In the genomic region with DNA sequence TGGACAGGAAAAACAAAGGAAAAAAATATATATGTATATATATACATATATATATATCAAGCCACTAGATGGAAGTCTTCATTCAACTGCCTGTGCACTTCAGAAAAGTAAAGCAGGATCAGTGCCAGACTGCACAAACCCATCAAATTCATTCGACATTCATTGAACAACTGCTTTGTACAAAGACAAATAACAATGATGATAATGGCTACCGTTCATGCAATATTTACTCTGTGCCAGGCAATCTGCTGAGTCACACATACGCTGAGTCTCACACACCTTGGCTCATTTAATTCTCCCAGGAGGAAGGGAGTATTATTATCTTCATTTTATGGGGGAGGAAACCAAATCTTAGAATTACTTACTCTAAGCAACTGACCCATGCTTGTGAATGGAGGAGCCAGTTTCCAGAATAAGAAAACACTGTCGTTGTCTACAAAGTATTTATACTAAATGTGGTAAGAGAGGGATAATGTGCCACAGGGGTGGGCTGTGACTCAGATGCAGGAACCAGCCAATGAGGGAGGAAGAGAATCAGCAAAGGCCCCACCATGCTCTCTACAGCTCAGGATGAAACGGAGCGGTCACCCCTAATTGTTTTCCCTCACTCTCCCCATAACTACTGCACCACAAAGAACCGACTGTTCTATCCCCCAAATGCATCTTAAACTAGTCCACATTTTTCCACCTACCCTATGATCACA, we compare ENCODE assay signal across 11 cellular contexts. TPM values are rescaled to one million over a fixed set of nuclear protein-coding genes. Genes with fewer than 3 reads are reported as not detected.
DNase-seq lines count a peak whose midpoint lies in the region; ATAC-seq and TF ChIP-seq lines count a peak whose summit lies in the region.
"Had no signal": no experiment of that assay in that cellular context is flagged by ENCODE, and none has a peak within 500 bp of the region (broad histone marks: within the 10 kb centered on the region; RNA-seq: fewer than 3 reads in every experiment).

No MANE protein-coding gene starts in this region.

- peaks cover 19 to 40% of the 10 kb centered on the region in 2 donors for H3K4me1 Mint-ChIP-seq in natural killer cell treated with Interleukin-12 subunit alpha and Interleukin-12 subunit beta and Interleukin-15 and Interleukin-18, amount 100 ng/mL, for 72 hours (ENCODE audit: low read depth in 2 of 2)
- peaks cover 14 to 16% of the 10 kb centered on the region in 2 donors for H3K4me1 Mint-ChIP-seq in natural killer cell
- H3K4me1 Mint-ChIP-seq: endodermal cell had no signal

- ATAC-seq in natural killer cell treated with Interleukin-12 subunit alpha and Interleukin-12 subunit beta and Interleukin-15 and Interleukin-18, amount 100 ng/mL, for 72 hours, result no peak
- ATAC-seq in natural killer cell (no peak), GM21737 (IDR thresholded peaks at IDR 0.05; ENCODE audit: unreplicated experiment) (no peak)

- H3K27me3 Mint-ChIP-seq in natural killer cell treated with Interleukin-12 subunit alpha and Interleukin-12 subunit beta and Interleukin-15 and Interleukin-18, amount 100 ng/mL, for 72 hours, result peaks cover 0 to 3% of the 10 kb centered on the region in 2 donors
- no peaks in the 10 kb centered on the region for H3K27me3 Mint-ChIP-seq in natural killer cell (ENCODE audit: low read depth in 2 of 2)

- peak overlapping the region; percentile 25 for H3K4me3 Mint-ChIP-seq in natural killer cell treated with Interleukin-12 subunit alpha and Interleukin-12 subunit beta and Interleukin-15 and Interleukin-18, amount 100 ng/mL, for 72 hours
- no peak overlapping the region for H3K4me3 Mint-ChIP-seq in natural killer cell
- H3K4me3 Mint-ChIP-seq: endodermal cell had no signal

- TF ChIP-seq CTCF in natural killer cell (IDR thresholded peaks at IDR 0.05), result no peak
- peak; percentile 18 for TF ChIP-seq CTCF in epithelial cell of esophagus (IDR thresholded peaks at IDR 0.05; ENCODE audit: insufficient read depth, low read depth, low read length, missing control alignments)

- peaks cover 7% of the 10 kb centered on the region for H3K36me3 Mint-ChIP-seq in natural killer cell treated with Interleukin-12 subunit alpha and Interleukin-12 subunit beta and Interleukin-15 and Interleukin-18, amount 100 ng/mL, for 72 hours
- no peaks in the 10 kb centered on the region for H3K36me3 Mint-ChIP-seq in natural killer cell

- no peak overlapping the region for H3K4me3 ChIP-seq in epithelial cell of esophagus (ENCODE audit: low read length)

- H3K9me3 Mint-ChIP-seq in natural killer cell treated with Interleukin-12 subunit alpha and Interleukin-12 subunit beta and Interleukin-15 and Interleukin-18, amount 100 ng/mL, for 72 hours, result peaks cover 7% of the 10 kb centered on the region
- H3K9me3 Mint-ChIP-seq in natural killer cell, result no peaks in the 10 kb centered on the region
- H3K9me3 Mint-ChIP-seq: endodermal cell had no signal

- peak overlapping the region in 1 of 2 donors; percentile 79 for H3K27ac Mint-ChIP-seq in natural killer cell treated with Interleukin-12 subunit alpha and Interleukin-12 subunit beta and Interleukin-15 and Interleukin-18, amount 100 ng/mL, for 72 hours
- no peak overlapping the region for H3K27ac Mint-ChIP-seq in natural killer cell
- H3K27ac Mint-ChIP-seq: endodermal cell had no signal

- DNase-seq in natural killer cell treated with Interleukin-12 subunit alpha and Interleukin-12 subunit beta and Interleukin-15 and Interleukin-18, amount 100 ng/mL, for 72 hours (ENCODE audit: low spot score), result no peak
- DNase-seq in natural killer cell (no peak), NCI-H69 (lab: John Stamatoyannopoulos, UW) (peak; percentile 86), epithelial cell of esophagus (ENCODE audit: low read depth) (peak; percentile 86), SW 1271 (lab: John Stamatoyannopoulos, UW) (no peak), iPS-NIHi11 (ENCODE audit: low spot score) (no peak), KG1 (lab: John Stamatoyannopoulos, UW) (no peak)
- DNase-seq: DMS79, endodermal cell had no signal

- intact Hi-C loops in natural killer cell (cut with micrococcal nuclease), result no loop called here

RNA-seq across cellular contexts. Expression of gene BFSP2, which starts 44.4 kb away (rescaled TPM):
- not detected for total RNA-seq in natural killer cell treated with Interleukin-12 subunit alpha and Interleukin-12 subunit beta and Interleukin-15 and Interleukin-18, amount 100 ng/mL, for 72 hours
- not detected for total RNA-seq in natural killer cell
- total RNA-seq: endodermal cell, mononuclear cell had no signal

Comparison
In these comparisons a context has a peak if more than half of its experiments do, and no peak if none do; other contexts are left out.
1. DNase-seq: peak in NCI-H69 (single experiment) and epithelial cell of esophagus (single experiment); none in natural killer cell treated with Interleukin-12 subunit alpha and Interleukin-12 subunit beta and Interleukin-15 and Interleukin-18, amount 100 ng/mL, for 72 hours (single experiment), natural killer cell (single experiment), SW 1271 (0 of 2), iPS-NIHi11 (single experiment) and KG1 (single experiment).